In genomic region chr6:139044250-139044649, GRCh38 we compare ENCODE assay signal across 21 cellular contexts. TPM values are rescaled to one million over a fixed set of nuclear protein-coding genes. Genes with fewer than 3 reads are reported as not detected.
DNase-seq lines count a peak whose midpoint lies in the region; ATAC-seq, FAIRE-seq and TF ChIP-seq lines count a peak whose summit lies in the region.
"Had no signal": no experiment of that assay in that cellular context is flagged by ENCODE, and none has a peak within 500 bp of the region (broad histone marks: within the 10 kb centered on the region; RNA-seq: fewer than 3 reads in every experiment).

No MANE protein-coding gene starts in this region.

- no peak for FAIRE-seq in GM12892 (lab: Jason Lieb, UNC)
- no peak for FAIRE-seq in H1 (lab: Jason Lieb, UNC)
- FAIRE-seq: D721Med, GM12878, GM18507 had no signal

- no peak for ATAC-seq in WTC11
- ATAC-seq in gastroesophageal sphincter, result no peak
- no peak for ATAC-seq in GM21526 (IDR thresholded peaks at IDR 0.05; ENCODE audit: low FRiP score, unreplicated experiment)
- ATAC-seq: GM12878 had no signal

- H3K4me1 Mint-ChIP-seq in WTC11 (peaks cover 6% of the 10 kb centered on the region; the same call in 1 of the 2 replicates), type B pancreatic cell (ENCODE audit: unreplicated experiment) (no peaks in the 10 kb centered on the region)

- H3K9me3 ChIP-seq in H1 (ENCODE audit: insufficient read depth in 2 of 2, low read depth in 1 of 2, low read length in 1 of 2) (no peaks in the 10 kb centered on the region), gastroesophageal sphincter (no peaks in the 10 kb centered on the region)
- H3K9me3 ChIP-seq: BLaER1 had no signal

- no peak overlapping the region for H3K4me3 ChIP-seq in H1 (ENCODE audit: extremely low read depth in 1 of 4, insufficient read depth in 2 of 4, low read depth in 3 of 4, low read length in 4 of 4)
- H3K4me3 ChIP-seq in gastroesophageal sphincter, result no peak overlapping the region
- H3K4me3 ChIP-seq: BLaER1, GM12878 had no signal

- H3K27me3 ChIP-seq in H1 (replicated peaks in 1 of 4; ENCODE audit: control insufficient read depth in 3 of 4, extremely low read depth in 1 of 4, insufficient read depth in 3 of 4, low read length in 3 of 4) (no peaks in the 10 kb centered on the region), gastroesophageal sphincter (no peaks in the 10 kb centered on the region)
- H3K27me3 ChIP-seq: BLaER1 had no signal

- no peaks in the 10 kb centered on the region; the same call in 1 of the 2 replicates for H3K79me1 ChIP-seq in H1 (ENCODE audit: low read depth, low read length)

- 0 out of 2 replicates have a peak, but pooled peaks have one; percentile 8 for TF ChIP-seq POLR2A in GM12892 (IDR thresholded peaks at IDR 0.05; ENCODE audit: low read depth, low read length)
- peak in 1 of 2 experiments; percentile 50; a peak in 1 of 3 replicates for TF ChIP-seq POLR2A in H1 (IDR thresholded peaks at IDR 0.05; ENCODE audit: control extremely low read depth in 1 of 2, low read depth in 2 of 2, low read length in 2 of 2)
- no peak for TF ChIP-seq POLR2A in gastroesophageal sphincter (IDR thresholded peaks at IDR 0.05)

- no peak overlapping the region for H4K91ac ChIP-seq in H1 (replicated peaks; ENCODE audit: insufficient read length, low read length)

- no peak overlapping the region for H2BK5ac ChIP-seq in H1 (ENCODE audit: low read depth, low read length)

- H3K27me3 Mint-ChIP-seq in WTC11 (ENCODE audit: low read depth) (no peaks in the 10 kb centered on the region), type B pancreatic cell (no peaks in the 10 kb centered on the region)
- H3K27me3 Mint-ChIP-seq: CD4-positive, alpha-beta T cell; CD8-positive, alpha-beta memory T cell had no signal

- 85% methylated on average over 3 of the region's 3 CpGs; no CpG with 5 or more reads in 1 of the 2 experiments for WGBS in H1 (ENCODE audit: extremely low coverage in 1 of 2, insufficient coverage in 1 of 2, insufficient read length in 1 of 2, insufficient replicate concordance in 2 of 2, low coverage in 1 of 2, low lambda C conversion rate in 2 of 2, missing lambda C conversion rate in 1 of 2), 2 experiments
- WGBS in gastroesophageal sphincter (ENCODE audit: low coverage in 1 of 2), 2 donors, result 91% methylated on average over 3 of the region's 3 CpGs; no CpG with 5 or more reads in 1 of the 2 donors

- H3K9me3 Mint-ChIP-seq in WTC11 (no peaks in the 10 kb centered on the region), type B pancreatic cell (no peaks in the 10 kb centered on the region)
- H3K9me3 Mint-ChIP-seq: CD4-positive, alpha-beta T cell had no signal

- no peak overlapping the region for H3K4me3 Mint-ChIP-seq in WTC11
- no peak overlapping the region for H3K4me3 Mint-ChIP-seq in type B pancreatic cell
- H3K4me3 Mint-ChIP-seq: CD4-positive, alpha-beta T cell had no signal

- TF ChIP-seq EP300 in H1 (IDR thresholded peaks at IDR 0.05; ENCODE audit: borderline replicate concordance in 1 of 2, low read depth in 2 of 2, low read length in 2 of 2) (no peak), gastroesophageal sphincter (IDR thresholded peaks at IDR 0.05) (no peak)

- H3K4ac ChIP-seq in H1 (replicated peaks; ENCODE audit: insufficient read length, low read depth, low read length), result no peak overlapping the region

- POLR2A ChIA-PET in WTC11 (lab: Charles Lee) (no interaction called here), H1 (lab: Charles Lee; ENCODE audit: partially characterized antibody) (interaction anchor here (0.9 kb wide), 1 partner anchor 22 kb away, joined by 3 read pairs; no protein-coding TSS in a partner anchor)

- H3K18ac ChIP-seq in H1 (ENCODE audit: extremely low read depth, low read length), result no peak overlapping the region

- H2BK12ac ChIP-seq in H1 (ENCODE audit: low read depth, low read length), result no peak overlapping the region

- TF ChIP-seq RAD21 in H1 (IDR thresholded peaks at IDR 0.05 in 1 of 2, conservative IDR thresholded peaks at IDR 0.05 in 1 of 2; ENCODE audit: low read depth in 2 of 2, low read length in 2 of 2), result no peak

- H3K23ac ChIP-seq in H1 (ENCODE audit: insufficient read length), result no peak overlapping the region

- peaks cover 0 to 2% of the 10 kb centered on the region in 2 experiments for H4K20me1 ChIP-seq in H1 (replicated peaks in 1 of 2; ENCODE audit: control insufficient read depth in 1 of 2, insufficient read depth in 2 of 2, low read length in 2 of 2)

- no peak overlapping the region for H3K27ac ChIP-seq in H1 (ENCODE audit: low read depth, low read length)
- H3K27ac ChIP-seq in gastroesophageal sphincter, result no peak overlapping the region
- H3K27ac ChIP-seq: BLaER1, C4-2B had no signal

- H2AFZ ChIP-seq in H1 (ENCODE audit: low read length), result no peak overlapping the region

- no peak overlapping the region for H3K4me2 ChIP-seq in H1 (ENCODE audit: insufficient read depth in 1 of 2, low read depth in 2 of 2, low read length in 2 of 2)
- H3K4me2 ChIP-seq: BLaER1 had no signal

- H3K79me2 ChIP-seq in H1 (ENCODE audit: control insufficient read depth in 1 of 2, insufficient read depth in 2 of 2, low read length in 2 of 2), result no peaks in the 10 kb centered on the region

- H3K14ac ChIP-seq in H1 (ENCODE audit: insufficient read length), result no peak overlapping the region

- no peaks in the 10 kb centered on the region for H3K23me2 ChIP-seq in H1 (ENCODE audit: low read depth, low read length)

- H3K9ac ChIP-seq in H1 (replicated peaks in 1 of 4; ENCODE audit: extremely low read depth in 1 of 4, low read depth in 3 of 4, low read length in 3 of 4), result no peak overlapping the region
- H3K9ac ChIP-seq: BLaER1 had no signal

- DNase-seq in GM12892 (ENCODE audit: insufficient read length) (no peak), WTC11 (ENCODE audit: low spot score) (no peak), H1 (ENCODE audit: low read depth in 1 of 2, low spot score in 2 of 2) (no peak), type B pancreatic cell (ENCODE audit: extremely low spot score, unreplicated experiment) (no peak), T1000 (lab: John Stamatoyannopoulos, UW) (no peak)
- DNase-seq: CD4-positive, alpha-beta T cell; CD8-positive, alpha-beta memory T cell; DMS 273 treated with DMSO at 0.1 percent for 48 hours; DMS79; EL; GDM1; GOT3; H7; HCEC 1CT had no signal

- no peak overlapping the region for H2AK5ac ChIP-seq in H1 (ENCODE audit: low read depth, low read length)

- peaks cover 34% of the 10 kb centered on the region for H3K36me3 Mint-ChIP-seq in WTC11
- H3K36me3 Mint-ChIP-seq in type B pancreatic cell, result peaks cover 25% of the 10 kb centered on the region

- H2BK120ac ChIP-seq in H1 (replicated peaks; ENCODE audit: low read depth, low read length), result no peak overlapping the region

- H3K36me3 ChIP-seq in H1 (ENCODE audit: control insufficient read depth in 2 of 4, insufficient read depth in 4 of 4, low read length in 3 of 4) (peaks cover 3 to 33% (median 22%) of the 10 kb centered on the region in 4 experiments; a peak in 7 of 8 replicates), gastroesophageal sphincter (peaks cover 0 to 21% of the 10 kb centered on the region in 2 donors)

- no peak overlapping the region for H2BK15ac ChIP-seq in H1 (ENCODE audit: low read length)

- no peak overlapping the region for H4K8ac ChIP-seq in H1 (ENCODE audit: extremely low read depth, insufficient read depth, low read length)

- H2BK20ac ChIP-seq in H1 (ENCODE audit: low read length), result no peak overlapping the region

- CTCF ChIA-PET in WTC11 (lab: Charles Lee) (no interaction called here), H1 (lab: Charles Lee; ENCODE audit: partially characterized antibody) (no interaction called here)

- no peaks in the 10 kb centered on the region for H3K4me1 ChIP-seq in H1 (replicated peaks in 1 of 4; ENCODE audit: control insufficient read depth in 3 of 4, insufficient read depth in 4 of 4, low read length in 3 of 4)
- no peaks in the 10 kb centered on the region for H3K4me1 ChIP-seq in gastroesophageal sphincter

- no peak for TF ChIP-seq CTCF in WTC11 (IDR thresholded peaks at IDR 0.05)
- no peak for TF ChIP-seq CTCF in H1 (IDR thresholded peaks at IDR 0.05; ENCODE audit: control extremely low read depth in 1 of 3, insufficient read depth in 1 of 3, low read depth in 1 of 3, low read length in 3 of 3)
- TF ChIP-seq CTCF in type B pancreatic cell (conservative IDR thresholded peaks at IDR 0.05), result no peak
- no peak for TF ChIP-seq CTCF in gastroesophageal sphincter (IDR thresholded peaks at IDR 0.05)

- H3K27ac Mint-ChIP-seq in WTC11, result peak overlapping the region; percentile 0; the same call in 1 of the 2 replicates
- H3K27ac Mint-ChIP-seq in type B pancreatic cell, result peak overlapping the region; percentile 5

- H4K5ac ChIP-seq in H1 (ENCODE audit: insufficient read length, low read depth, low read length), result no peak overlapping the region

- no peak overlapping the region for H3K56ac ChIP-seq in H1 (replicated peaks; ENCODE audit: insufficient read length, low read depth, low read length)

RNA-seq across cellular contexts. Expression of gene ABRACL, which starts 15.7 kb away (rescaled TPM):
- 129 TPM for polyA plus RNA-seq in GM12892 (2012; ENCODE audit: missing spikeins)
- 111 to 117 TPM (median 116 TPM) in 3 replicates for total RNA-seq in WTC11 (2021)
- 167 and 172 TPM in 2 replicates for total RNA-seq in H1 (2021; fragmentation: NEBNext Ultra II Directional; extraction: Animal tissue kit (Norgen Biotek cat#: 25700))
- polyA plus RNA-seq in H1 (2011; rRNA removed), result 66.9 and 103 TPM in 2 replicates
- 134 TPM for polyA plus RNA-seq in H1 (2011; cell fraction: cytosol; rRNA removed)
- 24.8 TPM for polyA plus RNA-seq in H1 (2011; cell fraction: nucleus; rRNA removed)
- polyA plus RNA-seq in H1 (2012, experiment 1 of 2), result 121 to 224 TPM (median 145 TPM) in 4 replicates
- 141 TPM for polyA plus RNA-seq in H1 (2012, experiment 2 of 2)
- polyA plus RNA-seq in H1 (2013, experiment 1 of 2), result 216 TPM
- 233 TPM for polyA plus RNA-seq in H1 (2013, experiment 2 of 2)
- 19.2 and 25.2 TPM in 2 replicates for polyA minus RNA-seq in H1 (2011; rRNA and poly(A)+ RNA removed)
- polyA minus RNA-seq in H1 (2011; cell fraction: cytosol; rRNA and poly(A)+ RNA removed), result 26.9 TPM
- 17.6 TPM for polyA minus RNA-seq in H1 (2011; cell fraction: nucleus; rRNA and poly(A)+ RNA removed)
- 47.1 and 88.9 TPM in 2 replicates for total RNA-seq in type B pancreatic cell (ENCODE audit: low replicate concordance)
- total RNA-seq in gastroesophageal sphincter, result 10 to 100 TPM in 1 of 4 donors, 1 to 10 TPM in 2, under 1 TPM in 1; 0.78 to 11.9 (median 8.4) TPM

RNA-seq across cellular contexts. Expression of gene REPS1, which starts 56.2 kb away (rescaled TPM):
- 32.1 TPM for polyA plus RNA-seq in GM12892 (2012; ENCODE audit: missing spikeins)
- total RNA-seq in WTC11 (2021), result 51.0 to 55.1 TPM (median 54.6 TPM) in 3 replicates
- 65.7 and 68.9 TPM in 2 replicates for total RNA-seq in H1 (2021; fragmentation: NEBNext Ultra II Directional; extraction: Animal tissue kit (Norgen Biotek cat#: 25700))
- 39.3 and 52.1 TPM in 2 replicates for polyA plus RNA-seq in H1 (2011; rRNA removed)
- 56.2 TPM for polyA plus RNA-seq in H1 (2011; cell fraction: cytosol; rRNA removed)
- 61.6 TPM for polyA plus RNA-seq in H1 (2011; cell fraction: nucleus; rRNA removed)
- 50.3 to 72.8 TPM (median 59.0 TPM) in 4 replicates for polyA plus RNA-seq in H1 (2012, experiment 1 of 2)
- 14.5 TPM for polyA plus RNA-seq in H1 (2012, experiment 2 of 2)
- polyA plus RNA-seq in H1 (2013, experiment 1 of 2), result 48.5 TPM
- 48.8 TPM for polyA plus RNA-seq in H1 (2013, experiment 2 of 2)
- 117 and 119 TPM in 2 replicates for polyA minus RNA-seq in H1 (2011; rRNA and poly(A)+ RNA removed)
- polyA minus RNA-seq in H1 (2011; cell fraction: cytosol; rRNA and poly(A)+ RNA removed), result 59.6 TPM
- polyA minus RNA-seq in H1 (2011; cell fraction: nucleus; rRNA and poly(A)+ RNA removed), result 79.9 TPM
- total RNA-seq in type B pancreatic cell (ENCODE audit: low replicate concordance), result 57.0 and 95.8 TPM in 2 replicates
- 10 to 100 TPM; 26.7 to 42.6 (median 29.3) TPM for total RNA-seq in gastroesophageal sphincter
